ENCODE assay signal across 1 cellular context in the genomic region with DNA sequence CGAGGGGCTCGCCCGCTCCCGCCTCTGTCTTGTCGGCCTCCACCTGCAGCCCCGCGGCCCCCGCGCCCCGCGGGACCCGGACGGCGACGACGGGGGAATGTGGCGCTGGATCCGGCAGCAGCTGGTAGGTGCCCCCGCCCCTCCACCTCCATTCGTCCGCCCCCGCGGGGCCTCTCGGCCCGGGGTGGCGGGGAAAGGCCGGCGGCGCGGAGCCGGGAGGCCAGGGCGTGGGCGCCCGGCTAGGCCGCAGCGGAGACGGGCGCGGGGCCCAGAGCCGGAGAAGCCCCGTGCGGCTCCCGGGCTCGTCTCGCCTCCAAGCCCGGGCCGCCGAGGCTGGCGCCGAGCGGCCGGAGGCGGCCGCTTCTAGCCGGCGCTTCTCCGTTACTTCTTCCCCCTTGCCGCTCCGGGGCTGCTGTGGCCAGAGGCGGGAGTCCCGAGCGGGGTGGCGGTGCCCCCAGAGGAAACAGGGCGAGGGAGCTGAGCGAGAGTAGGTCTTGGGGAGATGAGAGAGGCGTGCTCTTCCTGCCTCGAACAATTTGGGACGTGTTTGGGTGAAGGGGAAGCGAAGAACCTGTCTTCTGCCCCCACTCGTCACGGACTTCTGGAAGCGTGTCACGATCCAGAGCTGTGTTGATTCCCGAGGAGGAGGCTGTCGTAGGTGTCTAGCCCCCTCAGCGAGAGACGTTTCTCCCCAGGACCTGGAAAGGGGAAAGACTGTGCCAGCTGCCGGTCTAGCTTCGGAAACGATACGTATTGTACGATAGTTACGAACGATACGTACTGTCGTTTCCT.
TF ChIP-seq lines count a peak whose summit lies in the region.

No MANE protein-coding gene starts in this region.

TF ChIP-seq in GM23338, 12 proteins besides CTCF, POLR2A, EP300 and RAD21:
- TF ChIP-seq, protein P1, sequence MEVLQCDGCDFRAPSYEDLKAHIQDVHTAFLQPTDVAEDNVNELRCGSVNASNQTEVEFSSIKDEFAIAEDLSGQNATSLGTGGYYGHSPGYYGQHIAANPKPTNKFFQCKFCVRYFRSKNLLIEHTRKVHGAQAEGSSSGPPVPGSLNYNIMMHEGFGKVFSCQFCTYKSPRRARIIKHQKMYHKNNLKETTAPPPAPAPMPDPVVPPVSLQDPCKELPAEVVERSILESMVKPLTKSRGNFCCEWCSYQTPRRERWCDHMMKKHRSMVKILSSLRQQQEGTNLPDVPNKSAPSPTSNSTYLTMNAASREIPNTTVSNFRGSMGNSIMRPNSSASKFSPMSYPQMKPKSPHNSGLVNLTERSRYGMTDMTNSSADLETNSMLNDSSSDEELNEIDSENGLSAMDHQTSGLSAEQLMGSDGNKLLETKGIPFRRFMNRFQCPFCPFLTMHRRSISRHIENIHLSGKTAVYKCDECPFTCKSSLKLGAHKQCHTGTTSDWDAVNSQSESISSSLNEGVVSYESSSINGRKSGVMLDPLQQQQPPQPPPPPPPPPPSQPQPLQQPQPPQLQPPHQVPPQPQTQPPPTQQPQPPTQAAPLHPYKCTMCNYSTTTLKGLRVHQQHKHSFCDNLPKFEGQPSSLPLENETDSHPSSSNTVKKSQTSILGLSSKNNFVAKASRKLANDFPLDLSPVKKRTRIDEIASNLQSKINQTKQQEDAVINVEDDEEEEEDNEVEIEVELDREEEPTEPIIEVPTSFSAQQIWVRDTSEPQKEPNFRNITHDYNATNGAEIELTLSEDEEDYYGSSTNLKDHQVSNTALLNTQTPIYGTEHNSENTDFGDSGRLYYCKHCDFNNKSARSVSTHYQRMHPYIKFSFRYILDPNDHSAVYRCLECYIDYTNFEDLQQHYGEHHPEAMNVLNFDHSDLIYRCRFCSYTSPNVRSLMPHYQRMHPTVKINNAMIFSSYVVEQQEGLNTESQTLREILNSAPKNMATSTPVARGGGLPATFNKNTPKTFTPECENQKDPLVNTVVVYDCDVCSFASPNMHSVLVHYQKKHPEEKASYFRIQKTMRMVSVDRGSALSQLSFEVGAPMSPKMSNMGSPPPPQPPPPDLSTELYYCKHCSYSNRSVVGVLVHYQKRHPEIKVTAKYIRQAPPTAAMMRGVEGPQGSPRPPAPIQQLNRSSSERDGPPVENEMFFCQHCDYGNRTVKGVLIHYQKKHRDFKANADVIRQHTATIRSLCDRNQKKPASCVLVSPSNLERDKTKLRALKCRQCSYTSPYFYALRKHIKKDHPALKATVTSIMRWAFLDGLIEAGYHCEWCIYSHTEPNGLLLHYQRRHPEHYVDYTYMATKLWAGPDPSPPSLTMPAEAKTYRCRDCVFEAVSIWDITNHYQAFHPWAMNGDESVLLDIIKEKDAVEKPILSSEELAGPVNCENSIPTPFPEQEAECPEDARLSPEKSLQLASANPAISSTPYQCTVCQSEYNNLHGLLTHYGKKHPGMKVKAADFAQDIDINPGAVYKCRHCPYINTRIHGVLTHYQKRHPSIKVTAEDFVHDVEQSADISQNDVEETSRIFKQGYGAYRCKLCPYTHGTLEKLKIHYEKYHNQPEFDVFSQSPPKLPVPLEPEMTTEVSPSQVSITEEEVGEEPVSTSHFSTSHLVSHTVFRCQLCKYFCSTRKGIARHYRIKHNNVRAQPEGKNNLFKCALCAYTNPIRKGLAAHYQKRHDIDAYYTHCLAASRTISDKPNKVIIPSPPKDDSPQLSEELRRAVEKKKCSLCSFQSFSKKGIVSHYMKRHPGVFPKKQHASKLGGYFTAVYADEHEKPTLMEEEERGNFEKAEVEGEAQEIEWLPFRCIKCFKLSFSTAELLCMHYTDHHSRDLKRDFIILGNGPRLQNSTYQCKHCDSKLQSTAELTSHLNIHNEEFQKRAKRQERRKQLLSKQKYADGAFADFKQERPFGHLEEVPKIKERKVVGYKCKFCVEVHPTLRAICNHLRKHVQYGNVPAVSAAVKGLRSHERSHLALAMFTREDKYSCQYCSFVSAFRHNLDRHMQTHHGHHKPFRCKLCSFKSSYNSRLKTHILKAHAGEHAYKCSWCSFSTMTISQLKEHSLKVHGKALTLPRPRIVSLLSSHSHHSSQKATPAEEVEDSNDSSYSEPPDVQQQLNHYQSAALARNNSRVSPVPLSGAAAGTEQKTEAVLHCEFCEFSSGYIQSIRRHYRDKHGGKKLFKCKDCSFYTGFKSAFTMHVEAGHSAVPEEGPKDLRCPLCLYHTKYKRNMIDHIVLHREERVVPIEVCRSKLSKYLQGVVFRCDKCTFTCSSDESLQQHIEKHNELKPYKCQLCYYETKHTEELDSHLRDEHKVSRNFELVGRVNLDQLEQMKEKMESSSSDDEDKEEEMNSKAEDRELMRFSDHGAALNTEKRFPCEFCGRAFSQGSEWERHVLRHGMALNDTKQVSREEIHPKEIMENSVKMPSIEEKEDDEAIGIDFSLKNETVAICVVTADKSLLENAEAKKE (CRISPR knock-in tag; IDR thresholded peaks at IDR 0.05), result no peak
- no peak for TF ChIP-seq JUNB (IDR thresholded peaks at IDR 0.05; ENCODE audit: unreplicated experiment)
- TF ChIP-seq, protein P2, sequence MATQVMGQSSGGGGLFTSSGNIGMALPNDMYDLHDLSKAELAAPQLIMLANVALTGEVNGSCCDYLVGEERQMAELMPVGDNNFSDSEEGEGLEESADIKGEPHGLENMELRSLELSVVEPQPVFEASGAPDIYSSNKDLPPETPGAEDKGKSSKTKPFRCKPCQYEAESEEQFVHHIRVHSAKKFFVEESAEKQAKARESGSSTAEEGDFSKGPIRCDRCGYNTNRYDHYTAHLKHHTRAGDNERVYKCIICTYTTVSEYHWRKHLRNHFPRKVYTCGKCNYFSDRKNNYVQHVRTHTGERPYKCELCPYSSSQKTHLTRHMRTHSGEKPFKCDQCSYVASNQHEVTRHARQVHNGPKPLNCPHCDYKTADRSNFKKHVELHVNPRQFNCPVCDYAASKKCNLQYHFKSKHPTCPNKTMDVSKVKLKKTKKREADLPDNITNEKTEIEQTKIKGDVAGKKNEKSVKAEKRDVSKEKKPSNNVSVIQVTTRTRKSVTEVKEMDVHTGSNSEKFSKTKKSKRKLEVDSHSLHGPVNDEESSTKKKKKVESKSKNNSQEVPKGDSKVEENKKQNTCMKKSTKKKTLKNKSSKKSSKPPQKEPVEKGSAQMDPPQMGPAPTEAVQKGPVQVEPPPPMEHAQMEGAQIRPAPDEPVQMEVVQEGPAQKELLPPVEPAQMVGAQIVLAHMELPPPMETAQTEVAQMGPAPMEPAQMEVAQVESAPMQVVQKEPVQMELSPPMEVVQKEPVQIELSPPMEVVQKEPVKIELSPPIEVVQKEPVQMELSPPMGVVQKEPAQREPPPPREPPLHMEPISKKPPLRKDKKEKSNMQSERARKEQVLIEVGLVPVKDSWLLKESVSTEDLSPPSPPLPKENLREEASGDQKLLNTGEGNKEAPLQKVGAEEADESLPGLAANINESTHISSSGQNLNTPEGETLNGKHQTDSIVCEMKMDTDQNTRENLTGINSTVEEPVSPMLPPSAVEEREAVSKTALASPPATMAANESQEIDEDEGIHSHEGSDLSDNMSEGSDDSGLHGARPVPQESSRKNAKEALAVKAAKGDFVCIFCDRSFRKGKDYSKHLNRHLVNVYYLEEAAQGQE (IDR thresholded peaks at IDR 0.05; ENCODE audit: unreplicated experiment), result no peak
- no peak for TF ChIP-seq CREB1 (CRISPR knock-in tag; IDR thresholded peaks at IDR 0.05; ENCODE audit: low read depth)
- no peak for TF ChIP-seq ZNF114 (CRISPR knock-in tag; IDR thresholded peaks at IDR 0.05)
- no peak for TF ChIP-seq EZH2 (IDR thresholded peaks at IDR 0.05; ENCODE audit: low read depth, unreplicated experiment)
